Comparison of ENCODE assay signal across 17 cellular contexts in genomic region chr18:80250740-80251364, GRCh38. TPM values are rescaled to one million over a fixed set of nuclear protein-coding genes. Genes with fewer than 3 reads are reported as not detected.
DNase-seq lines count a peak whose midpoint lies in the region; ATAC-seq and TF ChIP-seq lines count a peak whose summit lies in the region.
"Had no signal": no experiment of that assay in that cellular context is flagged by ENCODE, and none has a peak within 500 bp of the region (broad histone marks: within the 10 kb centered on the region; RNA-seq: fewer than 3 reads in every experiment).

No MANE protein-coding gene starts in this region.

- H3K9me2 ChIP-seq in PC-9 (ENCODE audit: insufficient read depth), result no peaks in the 10 kb centered on the region

- H3K4me1 ChIP-seq in right atrium auricular region (peaks cover 0 to 11% of the 10 kb centered on the region in 2 donors), right cardiac atrium (ENCODE audit: control insufficient read depth, insufficient read depth, low read length) (no peaks in the 10 kb centered on the region), PC-9 (replicated peaks; ENCODE audit: insufficient read depth) (no peaks in the 10 kb centered on the region), BE2C (no peaks in the 10 kb centered on the region)
- H3K4me1 ChIP-seq: Caco-2 had no signal

- peaks cover 2% of the 10 kb centered on the region for H3K4me1 Mint-ChIP-seq in neural crest cell
- peaks cover 0 to 6% of the 10 kb centered on the region in 2 donors for H3K4me1 Mint-ChIP-seq in effector memory CD8-positive, alpha-beta T cell (ENCODE audit: low read depth in 2 of 2)

- H3K27me3 ChIP-seq in right atrium auricular region (no peaks in the 10 kb centered on the region), right cardiac atrium (ENCODE audit: control insufficient read depth, insufficient read depth) (no peaks in the 10 kb centered on the region), PC-9 (ENCODE audit: insufficient read depth, low read depth) (no peaks in the 10 kb centered on the region), BE2C (no peaks in the 10 kb centered on the region)

- H3K9me3 Mint-ChIP-seq in neural crest cell, result no peaks in the 10 kb centered on the region
- H3K9me3 Mint-ChIP-seq in effector memory CD8-positive, alpha-beta T cell, result no peaks in the 10 kb centered on the region
- H3K9me3 Mint-ChIP-seq: CD8-positive, alpha-beta memory T cell had no signal

- H3K4me3 ChIP-seq in right atrium auricular region (no peak overlapping the region), right cardiac atrium (ENCODE audit: low read length) (no peak overlapping the region), PC-9 (no peak overlapping the region), BE2C (ENCODE audit: low read depth, low read length) (no peak overlapping the region)
- H3K4me3 ChIP-seq: BLaER1 had no signal

- intact Hi-C loops in right cardiac atrium (cut with DNase I) (no loop called here), PC-9 (cut with micrococcal nuclease; ENCODE audit: unreplicated experiment) (no loop called here)

- peak overlapping the region; percentile 10 for H3K4me3 Mint-ChIP-seq in neural crest cell
- H3K4me3 Mint-ChIP-seq in effector memory CD8-positive, alpha-beta T cell, result no peak overlapping the region
- H3K4me3 Mint-ChIP-seq: CD8-positive, alpha-beta memory T cell; H9 had no signal

- H3K27ac ChIP-seq in right atrium auricular region, result no peak overlapping the region
- no peak overlapping the region for H3K27ac ChIP-seq in right cardiac atrium (ENCODE audit: low read length)
- H3K27ac ChIP-seq in PC-9, result no peak overlapping the region
- H3K27ac ChIP-seq: 22Rv1, BLaER1, HL-60 had no signal

- no peak overlapping the region for H3K4me2 ChIP-seq in PC-9
- H3K4me2 ChIP-seq: BLaER1 had no signal

- CTCF ChIA-PET in PC-9 (lab: Charles Lee), result no interaction called here

- H2AFZ ChIP-seq in PC-9, result no peak overlapping the region

- H3K27ac Mint-ChIP-seq in neural crest cell (ENCODE audit: unreplicated experiment), result no peak overlapping the region
- H3K27ac Mint-ChIP-seq in effector memory CD8-positive, alpha-beta T cell, result no peak overlapping the region
- H3K27ac Mint-ChIP-seq: CD8-positive, alpha-beta memory T cell had no signal

- H3K36me3 ChIP-seq in right atrium auricular region (no peaks in the 10 kb centered on the region), PC-9 (ENCODE audit: low read depth) (no peaks in the 10 kb centered on the region), BE2C (no peaks in the 10 kb centered on the region)
- H3K36me3 ChIP-seq: BLaER1 had no signal

- H3K36me3 Mint-ChIP-seq in neural crest cell (ENCODE audit: low read depth), result peaks cover 2% of the 10 kb centered on the region
- H3K36me3 Mint-ChIP-seq in effector memory CD8-positive, alpha-beta T cell (ENCODE audit: insufficient read depth), result no peaks in the 10 kb centered on the region
- H3K36me3 Mint-ChIP-seq: CD8-positive, alpha-beta memory T cell had no signal

- ATAC-seq in right cardiac atrium, result no peak
- no peak for ATAC-seq in effector memory CD8-positive, alpha-beta T cell (replicated peaks)

- POLR2A ChIA-PET in PC-9 (lab: Charles Lee; ENCODE audit: unreplicated experiment), result no interaction called here

- H4K20me1 ChIP-seq in PC-9 (ENCODE audit: insufficient read depth), result no peaks in the 10 kb centered on the region; the same call in 1 of the 2 replicates
- H4K20me1 ChIP-seq: BLaER1 had no signal

- no peak for TF ChIP-seq CTCF in right atrium auricular region (IDR thresholded peaks at IDR 0.05)
- TF ChIP-seq CTCF in neural crest cell (conservative IDR thresholded peaks at IDR 0.05), result no peak
- TF ChIP-seq CTCF in PC-9 (conservative IDR thresholded peaks at IDR 0.05), result no peak
- no peak for TF ChIP-seq CTCF in BE2C (IDR thresholded peaks at IDR 0.05; ENCODE audit: low read depth, low read length)

- WGBS in right cardiac atrium, result 69% methylated on average over 6 of the region's 6 CpGs

- H3K9me3 ChIP-seq in right atrium auricular region (no peaks in the 10 kb centered on the region), right cardiac atrium (ENCODE audit: control insufficient read depth, low read length) (no peaks in the 10 kb centered on the region), PC-9 (ENCODE audit: insufficient read depth, low read depth) (no peaks in the 10 kb centered on the region), BE2C (no peaks in the 10 kb centered on the region)
- H3K9me3 ChIP-seq: Caco-2 had no signal

- H3F3A ChIP-seq in PC-9 (ENCODE audit: insufficient read depth, low read depth), result no peaks in the 10 kb centered on the region

- no peaks in the 10 kb centered on the region for H3K79me2 ChIP-seq in PC-9 (ENCODE audit: low read depth)

- BruUV-seq in PC-9 (replicated peaks; lab: Mats Ljungman, UMichigan), result no TSS peak

- DNase-seq in NCI-H82 (lab: John Stamatoyannopoulos, UW) (peak; percentile 33), NCI-H82 treated with DMSO at 0.1 percent for 48 hours (lab: John Stamatoyannopoulos, UW; ENCODE audit: unreplicated experiment) (no peak), right atrium auricular region (ENCODE audit: low spot score) (peak; percentile 30), right cardiac atrium (no peak), neural crest cell (ENCODE audit: low read depth, low spot score) (no peak), PC-9 (no peak), BE2C (no peak)
- no peak for DNase-seq in effector memory CD8-positive, alpha-beta T cell
- DNase-seq: Caco-2; CD8-positive, alpha-beta memory T cell; DMS53; GF-D8; GOT3; H9 had no signal

- no peaks in the 10 kb centered on the region for H3K27me3 Mint-ChIP-seq in neural crest cell (ENCODE audit: low read depth)
- H3K27me3 Mint-ChIP-seq in effector memory CD8-positive, alpha-beta T cell, result peaks cover 2 to 12% of the 10 kb centered on the region in 2 donors

RNA-seq across cellular contexts. Expression of gene PARD6G, which starts 3.5 kb away (rescaled TPM):
- total RNA-seq in right atrium auricular region (1 to 10 TPM; 1.9 to 2.8 TPM), right cardiac atrium (1 to 10 TPM; 4.1 to 5.0 (median 4.6) TPM), neural crest cell (28.0 and 28.3 TPM in 2 replicates), PC-9 (2021) (0.15 and 0.23 TPM in 2 replicates)
- 2.5 TPM for polyA plus RNA-seq in right cardiac atrium
- polyA plus RNA-seq in BE2C (2012; ENCODE audit: insufficient read depth, insufficient read length, low read depth), result 2.8 TPM

Comparison
In these comparisons a context has a peak if more than half of its experiments do, and no peak if none do; other contexts are left out.
1. DNase-seq: peak in NCI-H82 (single experiment) and right atrium auricular region (single experiment); none in NCI-H82 treated with DMSO at 0.1 percent for 48 hours (single experiment), right cardiac atrium (0 of 3), neural crest cell (single experiment), PC-9 (0 of 2), effector memory CD8-positive, alpha-beta T cell (0 of 3) and BE2C (single experiment).